In the genomic region with DNA sequence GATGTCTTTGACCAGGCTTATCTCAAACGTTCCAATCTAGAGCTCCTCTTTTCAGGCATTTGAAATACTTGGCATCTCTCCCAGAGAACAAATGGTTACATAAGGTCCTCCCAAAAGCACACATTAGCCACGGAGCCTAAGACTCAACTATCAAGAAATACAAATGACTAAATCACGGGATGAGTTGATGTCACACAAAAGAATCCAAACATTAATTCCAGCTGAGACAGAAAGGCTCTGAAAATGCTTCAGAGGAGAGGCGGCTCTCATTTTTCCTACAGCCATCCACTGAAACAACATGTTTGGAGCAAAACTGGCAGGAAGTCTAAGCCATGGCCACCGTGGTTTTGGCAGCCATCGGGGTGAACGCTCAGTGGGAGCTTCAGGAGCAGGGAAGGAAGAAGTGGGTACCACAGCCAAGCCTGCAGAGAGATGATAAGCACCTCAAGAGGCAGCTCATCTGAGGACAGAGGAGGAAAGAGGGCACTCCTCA, we compare ENCODE assay signal across 8 cellular contexts.
DNase-seq lines count a peak whose midpoint lies in the region; ATAC-seq and TF ChIP-seq lines count a peak whose summit lies in the region.

No MANE protein-coding gene starts in this region.

- DNase-seq in NCI-H1694 (lab: John Stamatoyannopoulos, UW) (peak; percentile 71), cardiac fibroblast (ENCODE audit: low read depth in 2 of 2) (peak; percentile 90 to 91), mesenchymal stem cell (peak; percentile 75), T-helper 2 cell (no peak), activated T-cell treated with anti-CD3 and anti-CD28 coated beads for 4 hours (no peak)

- no peak overlapping the region for H2AFZ ChIP-seq in ACC112 (ENCODE audit: low read length, unreplicated experiment)
- no peak overlapping the region for H2AFZ ChIP-seq in mesenchymal stem cell (ENCODE audit: low read depth, low read length)

- no peak overlapping the region for H3K4me2 ChIP-seq in mesenchymal stem cell (ENCODE audit: low read length, poor library complexity, severe bottlenecking)

- no peak overlapping the region for H2BK120ac ChIP-seq in mesenchymal stem cell (ENCODE audit: low read depth, low read length)

- no peak for ATAC-seq in HG03097 (IDR thresholded peaks at IDR 0.05; ENCODE audit: low FRiP score, unreplicated experiment)
- ATAC-seq in HG02884 (IDR thresholded peaks at IDR 0.05; ENCODE audit: unreplicated experiment), result no peak

- no peak overlapping the region for H2BK15ac ChIP-seq in mesenchymal stem cell (ENCODE audit: low read depth, poor library complexity, severe bottlenecking)

- H4K91ac ChIP-seq in mesenchymal stem cell (ENCODE audit: low read length), result no peak overlapping the region

- H3K23ac ChIP-seq in mesenchymal stem cell (ENCODE audit: low read length in 2 of 2), result no peak overlapping the region

- H3K18ac ChIP-seq in mesenchymal stem cell (ENCODE audit: low read depth in 1 of 2, low read length in 2 of 2), result peak overlapping the region in 1 of 2 experiments; percentile 84

- H3K79me2 ChIP-seq in ACC112 (ENCODE audit: control insufficient read depth, insufficient read depth, low read length, unreplicated experiment), result no peaks in the 10 kb centered on the region

- peaks cover 24% of the 10 kb centered on the region for H3K79me1 ChIP-seq in mesenchymal stem cell (replicated peaks; ENCODE audit: low read length, poor library complexity, severe bottlenecking)

- H4K8ac ChIP-seq in mesenchymal stem cell (ENCODE audit: low read length), result peak overlapping the region; percentile 1

- peak overlapping the region; percentile 91 for H3K27ac ChIP-seq in ACC112 (ENCODE audit: low read depth, low read length)
- no peak overlapping the region for H3K27ac ChIP-seq in mesenchymal stem cell (ENCODE audit: low read length, poor library complexity, severe bottlenecking)

- WGBS in mesenchymal stem cell, result 64% methylated on average over 7 of the region's 7 CpGs

- H3K27me3 ChIP-seq in ACC112 (ENCODE audit: insufficient read depth, low read length) (no peaks in the 10 kb centered on the region), mesenchymal stem cell (ENCODE audit: control insufficient read depth in 1 of 2, insufficient read depth in 1 of 2, low read length in 2 of 2) (no peaks in the 10 kb centered on the region)

- H3K4me3 ChIP-seq in ACC112 (ENCODE audit: low read depth, low read length) (no peak overlapping the region; the same call in 1 of the 2 replicates), cardiac fibroblast (replicated peaks in 1 of 2; ENCODE audit: low read depth in 2 of 2, low read length in 2 of 2) (no peak overlapping the region), mesenchymal stem cell (ENCODE audit: insufficient read depth in 1 of 2, low read depth in 1 of 2, low read length in 2 of 2) (peak overlapping the region in 1 of 2 experiments; percentile 30)

- H3K4ac ChIP-seq in mesenchymal stem cell (ENCODE audit: low read depth in 1 of 2, low read length in 2 of 2), result peak overlapping the region in 1 of 2 experiments; percentile 54

- H3K9ac ChIP-seq in mesenchymal stem cell (ENCODE audit: low read length), result peak overlapping the region; percentile 68

- no peaks in the 10 kb centered on the region for H3K9me3 ChIP-seq in mesenchymal stem cell (ENCODE audit: control insufficient read depth, low read length)

- H3K4me1 ChIP-seq in ACC112 (ENCODE audit: control insufficient read depth, insufficient read depth, low read length, unreplicated experiment) (peaks cover 50% of the 10 kb centered on the region), mesenchymal stem cell (ENCODE audit: control insufficient read depth, insufficient read depth, low read depth, low read length) (peaks cover 22% of the 10 kb centered on the region)

- H3K36me3 ChIP-seq in ACC112 (ENCODE audit: insufficient read depth, low read length) (peaks cover 10% of the 10 kb centered on the region), mesenchymal stem cell (ENCODE audit: control insufficient read depth in 1 of 2, insufficient read depth in 2 of 2, low read depth in 1 of 2, low read length in 2 of 2) (peaks cover 46 to 68% of the 10 kb centered on the region in 2 experiments)

- H2BK5ac ChIP-seq in mesenchymal stem cell (ENCODE audit: low read depth, low read length, poor library complexity, severe bottlenecking), result no peak overlapping the region

- H2BK12ac ChIP-seq in mesenchymal stem cell (ENCODE audit: low read length in 2 of 2), result no peak overlapping the region

- H2AK5ac ChIP-seq in mesenchymal stem cell (ENCODE audit: low read length, severe bottlenecking), result no peak overlapping the region

- TF ChIP-seq CTCF in cardiac fibroblast (IDR thresholded peaks at IDR 0.05; ENCODE audit: low read depth, low read length), result no peak

- peak overlapping the region in 1 of 2 experiments; percentile 93 for H3K14ac ChIP-seq in mesenchymal stem cell (ENCODE audit: low read length in 2 of 2)

Comparison
In these comparisons a context has a peak if more than half of its experiments do, and no peak if none do; other contexts are left out.
1. DNase-seq: peak in NCI-H1694 (single experiment), cardiac fibroblast (2 of 2) and mesenchymal stem cell (single experiment); none in T-helper 2 cell (0 of 5) and activated T-cell treated with anti-CD3 and anti-CD28 coated beads for 4 hours (single experiment).